9 cellular contexts compared by ENCODE assay signal in the genomic region with DNA sequence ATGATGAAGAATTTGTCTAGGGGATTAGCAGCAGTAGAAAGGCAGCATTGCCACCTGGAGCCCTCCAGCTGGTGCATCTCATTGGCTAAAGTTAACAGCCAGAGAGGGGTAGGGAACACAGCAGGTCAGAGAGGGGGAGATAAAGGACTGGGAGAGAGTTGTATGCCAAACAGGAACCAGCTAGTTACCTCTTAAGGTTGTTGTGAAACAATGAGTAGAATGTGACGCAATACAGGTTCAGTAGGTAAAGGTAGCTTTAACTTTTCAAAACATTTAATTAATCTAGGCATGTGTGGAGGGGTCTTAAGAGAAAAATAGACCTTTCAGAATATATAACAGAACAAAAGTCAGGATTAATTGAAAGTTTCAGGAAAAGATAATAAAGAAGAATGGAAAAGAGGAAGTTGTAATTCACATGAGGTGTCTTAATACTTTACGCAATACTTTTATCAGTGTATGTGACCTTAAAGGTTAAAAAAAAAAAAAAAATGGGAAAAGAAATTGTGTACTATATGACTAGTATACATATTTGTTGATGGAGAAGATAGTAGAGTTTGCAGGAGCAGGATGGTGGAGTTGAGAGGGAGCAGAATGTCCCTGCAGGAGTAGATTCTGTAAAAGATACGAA. TPM values are rescaled to one million over a fixed set of nuclear protein-coding genes. Genes with fewer than 3 reads are reported as not detected.
DNase-seq lines count a peak whose midpoint lies in the region; ATAC-seq and TF ChIP-seq lines count a peak whose summit lies in the region.
"Had no signal": no experiment of that assay in that cellular context is flagged by ENCODE, and none has a peak within 500 bp of the region (broad histone marks: within the 10 kb centered on the region; RNA-seq: fewer than 3 reads in every experiment).

No MANE protein-coding gene starts in this region.

- peaks cover 50% of the 10 kb centered on the region for H3K36me3 Mint-ChIP-seq in activated CD8-positive, alpha-beta memory T cell treated with anti-CD3 and anti-CD28 coated beads, Interleukin-2, amount 10 ng/mL, durations not matched to agents 7 days and 5 days
- peaks cover 62% of the 10 kb centered on the region for H3K36me3 Mint-ChIP-seq in T-helper 2 cell treated with Interferon-gamma antibody and Interleukin-4, amounts not matched to agents 5 μg/mL and 100 μg/mL, for 36 hours (ENCODE audit: low read depth)

- 49 to 81% (median 63%) methylated on average over 3 of the region's 3 CpGs for WGBS in spleen, 5 donors

- CTCF ChIA-PET in activated CD8-positive, alpha-beta memory T cell treated with anti-CD3 and anti-CD28 coated beads, Interleukin-2, amount 10 ng/mL, durations not matched to agents 7 days and 5 days (lab: Charles Lee) = interaction anchor here (0.7 to 1.2 kb wide), 2 partner anchors 12 to 243 kb away, joined by 3 to 4 read pairs; no protein-coding TSS in a partner anchor

- peak overlapping the region; percentile 50 for H3K27ac Mint-ChIP-seq in activated CD8-positive, alpha-beta memory T cell treated with anti-CD3 and anti-CD28 coated beads, Interleukin-2, amount 10 ng/mL, durations not matched to agents 7 days and 5 days
- H3K27ac Mint-ChIP-seq in T-helper 2 cell treated with Interferon-gamma antibody and Interleukin-4, amounts not matched to agents 5 μg/mL and 100 μg/mL, for 36 hours = no peak overlapping the region

- H3K9me3 ChIP-seq in spleen (no peaks in the 10 kb centered on the region), Peyer's patch (no peaks in the 10 kb centered on the region)

- H3K9me3 Mint-ChIP-seq in activated CD8-positive, alpha-beta memory T cell treated with anti-CD3 and anti-CD28 coated beads, Interleukin-2, amount 10 ng/mL, durations not matched to agents 7 days and 5 days (ENCODE audit: low read depth) = no peaks in the 10 kb centered on the region
- no peaks in the 10 kb centered on the region for H3K9me3 Mint-ChIP-seq in T-helper 2 cell treated with Interferon-gamma antibody and Interleukin-4, amounts not matched to agents 5 μg/mL and 100 μg/mL, for 36 hours

- TF ChIP-seq CTCF in epithelial cell of esophagus (IDR thresholded peaks at IDR 0.05; ENCODE audit: insufficient read depth, low read depth, low read length, missing control alignments) (no peak), spleen (IDR thresholded peaks at IDR 0.05 in 8 of 11, conservative IDR thresholded peaks at IDR 0.05 in 3 of 11) (no peak), Peyer's patch (IDR thresholded peaks at IDR 0.05) (no peak)

- H3K27me3 ChIP-seq in spleen (replicated peaks in 1 of 7) (no peaks in the 10 kb centered on the region), Peyer's patch (no peaks in the 10 kb centered on the region)

- H3K4me3 ChIP-seq in epithelial cell of esophagus (ENCODE audit: low read length) (no peak overlapping the region), spleen (no peak overlapping the region), Peyer's patch (no peak overlapping the region)

- H3K4me1 ChIP-seq in spleen (peaks cover 0 to 95% (median 44%) of the 10 kb centered on the region in 6 donors), Peyer's patch (peaks cover 0 to 16% (median 2%) of the 10 kb centered on the region in 4 donors)

- H3K36me3 ChIP-seq in spleen (peaks cover 0 to 96% (median 40%) of the 10 kb centered on the region in 6 donors), Peyer's patch (peaks cover 0 to 56% (median 0%) of the 10 kb centered on the region in 3 donors)

- H3K27ac ChIP-seq in spleen (peak overlapping the region in 6 of 8 donors; percentile 19 to 82 (median 36)), Peyer's patch (no peak overlapping the region)

- DNase-seq in activated CD8-positive, alpha-beta memory T cell treated with anti-CD3 and anti-CD28 coated beads, Interleukin-2, amount 10 ng/mL, durations not matched to agents 7 days and 5 days = no peak
- DNase-seq in activated CD8-positive, alpha-beta memory T cell treated with anti-CD3 and anti-CD28 coated beads for 24 hours = no peak
- peak; percentile 81 for DNase-seq in NCI-H82 (lab: John Stamatoyannopoulos, UW)
- peak; percentile 75 for DNase-seq in epithelial cell of esophagus (ENCODE audit: low read depth)
- no peak for DNase-seq in spleen
- no peak for DNase-seq in Peyer's patch
- no peak for DNase-seq in T-helper 2 cell treated with Interferon-gamma antibody and Interleukin-4, amounts not matched to agents 5 μg/mL and 100 μg/mL, for 36 hours (ENCODE audit: low spot score)
- DNase-seq: C1 segment of cervical spinal cord had no signal

- H3K4me1 Mint-ChIP-seq in activated CD8-positive, alpha-beta memory T cell treated with anti-CD3 and anti-CD28 coated beads, Interleukin-2, amount 10 ng/mL, durations not matched to agents 7 days and 5 days = peaks cover 11% of the 10 kb centered on the region
- peaks cover 22% of the 10 kb centered on the region for H3K4me1 Mint-ChIP-seq in T-helper 2 cell treated with Interferon-gamma antibody and Interleukin-4, amounts not matched to agents 5 μg/mL and 100 μg/mL, for 36 hours (ENCODE audit: low read depth)

- H3K27me3 Mint-ChIP-seq in activated CD8-positive, alpha-beta memory T cell treated with anti-CD3 and anti-CD28 coated beads, Interleukin-2, amount 10 ng/mL, durations not matched to agents 7 days and 5 days = no peaks in the 10 kb centered on the region
- no peaks in the 10 kb centered on the region for H3K27me3 Mint-ChIP-seq in T-helper 2 cell treated with Interferon-gamma antibody and Interleukin-4, amounts not matched to agents 5 μg/mL and 100 μg/mL, for 36 hours (ENCODE audit: low read depth)

- ATAC-seq in activated CD8-positive, alpha-beta memory T cell treated with anti-CD3 and anti-CD28 coated beads, Interleukin-2, amount 10 ng/mL, durations not matched to agents 7 days and 5 days = no peak
- ATAC-seq in GM18873 (IDR thresholded peaks at IDR 0.05; ENCODE audit: low FRiP score, unreplicated experiment) = no peak

- intact Hi-C loops in spleen (cut with DNase I; ENCODE audit: low total_unique reads) = no loop called here

- TF ChIP-seq POLR2A in spleen (IDR thresholded peaks at IDR 0.05) (no peak), Peyer's patch (IDR thresholded peaks at IDR 0.05) (no peak)

- H3K4me3 Mint-ChIP-seq in activated CD8-positive, alpha-beta memory T cell treated with anti-CD3 and anti-CD28 coated beads, Interleukin-2, amount 10 ng/mL, durations not matched to agents 7 days and 5 days = no peak overlapping the region
- no peak overlapping the region for H3K4me3 Mint-ChIP-seq in T-helper 2 cell treated with Interferon-gamma antibody and Interleukin-4, amounts not matched to agents 5 μg/mL and 100 μg/mL, for 36 hours

RNA-seq across cellular contexts. Expression of gene FBXO38, which starts 14.3 kb away (rescaled TPM):
- 10 to 100 TPM; 52.2 to 52.3 TPM for total RNA-seq in activated CD8-positive, alpha-beta memory T cell treated with anti-CD3 and anti-CD28 coated beads, Interleukin-2, amount 10 ng/mL, durations not matched to agents 7 days and 5 days
- total RNA-seq in spleen = 100 to 1,000 TPM in 1 of 7 donors, 10 to 100 TPM in 6; 50.4 to 119 (median 76.9) TPM
- 10 to 100 TPM; 14.3 to 14.5 (median 14.4) TPM for polyA plus RNA-seq in spleen
- 10 to 100 TPM; 52.2 to 91.6 (median 64.5) TPM for total RNA-seq in Peyer's patch

Comparison
In these comparisons a context has a peak if more than half of its experiments do, and no peak if none do; other contexts are left out.
1. DNase-seq: peak in NCI-H82 (single experiment) and epithelial cell of esophagus (single experiment); none in activated CD8-positive, alpha-beta memory T cell treated with anti-CD3 and anti-CD28 coated beads, Interleukin-2, amount 10 ng/mL, durations not matched to agents 7 days and 5 days (single experiment), activated CD8-positive, alpha-beta memory T cell treated with anti-CD3 and anti-CD28 coated beads for 24 hours (single experiment), spleen (single experiment), Peyer's patch (0 of 3) and T-helper 2 cell treated with Interferon-gamma antibody and Interleukin-4, amounts not matched to agents 5 μg/mL and 100 μg/mL, for 36 hours (single experiment).
2. H3K27ac ChIP-seq: peak in spleen (6 of 8); none in Peyer's patch (0 of 4).